Comparison of ENCODE assay signal across 8 cellular contexts in genomic region chr10:104809288-104810090, GRCh38.
A peak's percentile ranks its signal among the peaks of the same experiment; 100 is the strongest.
DNase-seq lines count a peak whose midpoint lies in the region; ATAC-seq and TF ChIP-seq lines count a peak whose summit lies in the region.

No MANE protein-coding gene starts in this region.

- no peak for TF ChIP-seq POLR2A in esophagus muscularis mucosa (IDR thresholded peaks at IDR 0.05; ENCODE audit: low read depth)

- H3K4me1 Mint-ChIP-seq in endodermal cell = peaks cover 6% of the 10 kb centered on the region

- ATAC-seq in GM21737 (IDR thresholded peaks at IDR 0.05; ENCODE audit: unreplicated experiment) (peak; percentile 76), upper lobe of right lung (no peak)

- H3K27me3 Mint-ChIP-seq in endodermal cell (ENCODE audit: insufficient read depth) = peaks cover 4% of the 10 kb centered on the region

- H3K36me3 ChIP-seq in endodermal cell (ENCODE audit: control insufficient read depth, insufficient read depth, low read length) = no peaks in the 10 kb centered on the region
- H3K36me3 ChIP-seq in upper lobe of right lung = no peaks in the 10 kb centered on the region
- H3K36me3 ChIP-seq in esophagus muscularis mucosa = no peaks in the 10 kb centered on the region

- no peak overlapping the region for H3K4me3 Mint-ChIP-seq in endodermal cell

- DNase-seq in EL = peak; percentile 6
- peak; percentile 96 for DNase-seq in HT1080 (ENCODE audit: low read depth)
- DNase-seq in endodermal cell = peak; percentile 69
- no peak for DNase-seq in head of caudate nucleus
- DNase-seq in activated T-cell treated with anti-CD3 and anti-CD28 coated beads for 4 hours = no peak
- DNase-seq in upper lobe of right lung = no peak
- no peak for DNase-seq in esophagus muscularis mucosa (ENCODE audit: extremely low spot score)

- intact Hi-C loops in head of caudate nucleus (cut with DNase I) (no loop called here), upper lobe of right lung (cut with DNase I) (no loop called here), esophagus muscularis mucosa (cut with DNase I) (no loop called here)

- H3K27ac Mint-ChIP-seq in endodermal cell = peak overlapping the region; percentile 82

- TF ChIP-seq EP300 in esophagus muscularis mucosa (IDR thresholded peaks at IDR 0.05) = no peak

- H3K27ac ChIP-seq in endodermal cell (ENCODE audit: low read depth, low read length) (no peak overlapping the region), upper lobe of right lung (no peak overlapping the region), esophagus muscularis mucosa (replicated peaks in 1 of 4) (no peak overlapping the region)

- TF ChIP-seq CTCF in endodermal cell (conservative IDR thresholded peaks at IDR 0.05) (no peak), upper lobe of right lung (IDR thresholded peaks at IDR 0.05) (no peak), esophagus muscularis mucosa (IDR thresholded peaks at IDR 0.05) (no peak)

- WGBS in endodermal cell (ENCODE audit: insufficient coverage in 1 of 2, insufficient read length in 1 of 2), 2 experiments = 73 to 100% methylated on average over 3 to 6 of the region's 6 CpGs
- 78% methylated on average over 5 of the region's 6 CpGs for WGBS in esophagus muscularis mucosa

- H3K9me3 ChIP-seq in endodermal cell (ENCODE audit: control insufficient read depth, low read length) = no peaks in the 10 kb centered on the region
- H3K9me3 ChIP-seq in upper lobe of right lung = no peaks in the 10 kb centered on the region
- no peaks in the 10 kb centered on the region for H3K9me3 ChIP-seq in esophagus muscularis mucosa

- H3K4me1 ChIP-seq in endodermal cell (ENCODE audit: control insufficient read depth, insufficient read depth, low read length) = no peaks in the 10 kb centered on the region
- no peaks in the 10 kb centered on the region for H3K4me1 ChIP-seq in upper lobe of right lung
- no peaks in the 10 kb centered on the region for H3K4me1 ChIP-seq in esophagus muscularis mucosa

- H3K9ac ChIP-seq in endodermal cell (ENCODE audit: extremely low read depth, low read length, poor library complexity, severe bottlenecking) = no peak overlapping the region

- peaks cover 2% of the 10 kb centered on the region for H3K36me3 Mint-ChIP-seq in endodermal cell (ENCODE audit: low read depth)

- H3K27me3 ChIP-seq in endodermal cell (ENCODE audit: control insufficient read depth, insufficient read depth, low read length, poor library complexity, severe bottlenecking) (no peaks in the 10 kb centered on the region), upper lobe of right lung (no peaks in the 10 kb centered on the region), esophagus muscularis mucosa (no peaks in the 10 kb centered on the region)

- H3K9me3 Mint-ChIP-seq in endodermal cell = no peaks in the 10 kb centered on the region

- H3K4me3 ChIP-seq in endodermal cell (ENCODE audit: low read length) (no peak overlapping the region), upper lobe of right lung (no peak overlapping the region), esophagus muscularis mucosa (no peak overlapping the region)

Comparison
In these comparisons a context has a peak if more than half of its experiments do, and no peak if none do; other contexts are left out.
1. DNase-seq: peak in EL (single experiment), HT1080 (single experiment) and endodermal cell (single experiment); none in head of caudate nucleus (0 of 42), activated T-cell treated with anti-CD3 and anti-CD28 coated beads for 4 hours (single experiment), upper lobe of right lung (single experiment) and esophagus muscularis mucosa (single experiment).